Comparison of ENCODE assay signal across 20 cellular contexts in the genomic region with DNA sequence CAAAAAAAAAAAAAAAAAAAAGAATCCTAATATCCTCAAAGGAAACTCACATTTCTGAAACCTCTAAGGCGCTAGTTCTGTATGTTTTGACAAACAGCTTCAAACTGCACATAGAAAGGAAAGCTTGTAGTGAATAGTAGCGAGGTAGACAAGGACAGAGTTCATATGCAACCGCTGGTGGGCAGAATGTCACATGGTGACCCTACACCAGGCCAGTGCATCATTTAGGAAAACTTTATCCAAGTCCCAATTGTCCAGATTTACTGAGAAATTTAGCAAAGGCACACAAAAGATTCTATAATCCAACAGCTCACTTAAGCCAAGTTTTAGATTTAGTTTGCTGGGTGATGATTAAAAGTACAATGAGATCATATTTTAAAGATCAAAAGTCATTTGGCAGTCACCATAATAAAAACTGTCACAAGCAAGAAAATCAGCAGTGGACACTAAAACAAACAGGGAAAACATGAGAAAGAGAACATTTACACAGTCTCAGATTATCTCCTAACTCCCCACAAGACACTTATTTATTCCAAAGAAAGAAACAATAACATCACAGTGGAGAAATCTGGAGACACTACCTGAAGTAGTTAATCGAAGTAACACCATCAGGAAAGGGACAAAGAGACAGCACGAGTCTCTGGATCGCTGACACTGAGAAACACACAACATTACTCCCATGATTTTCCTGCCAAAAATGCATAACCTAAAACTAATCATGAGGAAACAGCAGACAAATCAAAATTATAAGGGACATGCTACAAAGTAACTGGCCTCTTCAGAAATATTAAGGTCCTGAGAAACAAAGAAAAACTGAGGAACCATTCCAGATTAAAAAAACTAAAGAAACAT. TPM values are rescaled to one million over a fixed set of nuclear protein-coding genes. Genes with fewer than 3 reads are reported as not detected.
DNase-seq lines count a peak whose midpoint lies in the region; ATAC-seq and TF ChIP-seq lines count a peak whose summit lies in the region.
"Had no signal": no experiment of that assay in that cellular context is flagged by ENCODE, and none has a peak within 500 bp of the region (broad histone marks: within the 10 kb centered on the region; RNA-seq: fewer than 3 reads in every experiment).

No MANE protein-coding gene starts in this region.

- ATAC-seq in omental fat pad (ENCODE audit: low FRiP score) = no peak
- ATAC-seq: effector memory CD8-positive, alpha-beta T cell; SK-N-SH treated with all-trans-retinoic acid at 6 μM for 48 hours had no signal

- TF ChIP-seq CTCF in tibial artery (IDR thresholded peaks at IDR 0.05) = no peak
- no peak for TF ChIP-seq CTCF in omental fat pad (IDR thresholded peaks at IDR 0.05)

- peaks cover 5 to 48% (median 26%) of the 10 kb centered on the region in 3 donors for H3K36me3 ChIP-seq in tibial artery

- peaks cover 86% of the 10 kb centered on the region for H3K36me3 Mint-ChIP-seq in activated T-cell treated with anti-CD3 and anti-CD28 coated beads, Interleukin-2, amount 50 U/mL, for 24 hours (ENCODE audit: low read depth)

- no peak overlapping the region for H3K4me3 ChIP-seq in tibial artery
- H3K4me3 ChIP-seq: lung had no signal

- H3K27me3 Mint-ChIP-seq in activated T-cell treated with anti-CD3 and anti-CD28 coated beads, Interleukin-2, amount 50 U/mL, for 24 hours = no peaks in the 10 kb centered on the region
- H3K27me3 Mint-ChIP-seq: effector memory CD8-positive, alpha-beta T cell had no signal

- H3K4me1 Mint-ChIP-seq in activated T-cell treated with anti-CD3 and anti-CD28 coated beads, Interleukin-2, amount 50 U/mL, for 24 hours (ENCODE audit: low read depth) = peaks cover 6% of the 10 kb centered on the region

- no peaks in the 10 kb centered on the region for H3K9me3 ChIP-seq in tibial artery
- H3K9me3 ChIP-seq: Caco-2 had no signal

- H3K27ac Mint-ChIP-seq in activated T-cell treated with anti-CD3 and anti-CD28 coated beads, Interleukin-2, amount 50 U/mL, for 24 hours = peak overlapping the region; percentile 71
- H3K27ac Mint-ChIP-seq: T-helper 2 cell treated with Interferon-gamma antibody and Interleukin-4, amounts not matched to agents 5 μg/mL and 100 μg/mL, for 36 hours had no signal

- no peak overlapping the region for H3K4me3 Mint-ChIP-seq in activated T-cell treated with anti-CD3 and anti-CD28 coated beads, Interleukin-2, amount 50 U/mL, for 24 hours
- H3K4me3 Mint-ChIP-seq: effector memory CD8-positive, alpha-beta T cell; T-helper 2 cell treated with Interferon-gamma antibody and Interleukin-4, amounts not matched to agents 5 μg/mL and 100 μg/mL, for 36 hours had no signal

- DNase-seq in activated T-cell treated with anti-CD3 and anti-CD28 coated beads, Interleukin-2, amount 50 U/mL, for 24 hours = no peak
- DNase-seq in activated T-cell treated with anti-CD3 and anti-CD28 coated beads for 4 hours (no peak), caudate nucleus (lab: John Stamatoyannopoulos, UW) (no peak), medulla oblongata (ENCODE audit: extremely low spot score) (peak; percentile 9), tibial artery (no peak), amygdala (lab: John Stamatoyannopoulos, UW) (no peak), DMS 273 (lab: John Stamatoyannopoulos, UW; ENCODE audit: unreplicated experiment) (no peak), omental fat pad (ENCODE audit: low spot score) (no peak)
- DNase-seq: activated CD4-positive, alpha-beta T cell treated with anti-CD3 and anti-CD28 coated beads, Interleukin-2, amount 50 U/mL, for 4 hours; activated gamma-delta T cell treated with Interleukin-2 at 50 U/mL for 16 hours; Caco-2; effector memory CD8-positive, alpha-beta T cell; NCI-H1105; NCI-H2081; occipital lobe; WERI-Rb-1 had no signal

- intact Hi-C loops in tibial artery (cut with DNase I; ENCODE audit: low total_unique reads) = no loop called here

- no peaks in the 10 kb centered on the region for H3K27me3 ChIP-seq in tibial artery

- peaks cover 0 to 29% (median 3%) of the 10 kb centered on the region in 4 donors for H3K4me1 ChIP-seq in tibial artery
- H3K4me1 ChIP-seq: Caco-2 had no signal

- no peaks in the 10 kb centered on the region for H3K9me3 Mint-ChIP-seq in activated T-cell treated with anti-CD3 and anti-CD28 coated beads, Interleukin-2, amount 50 U/mL, for 24 hours
- H3K9me3 Mint-ChIP-seq: effector memory CD8-positive, alpha-beta T cell; T-helper 2 cell treated with Interferon-gamma antibody and Interleukin-4, amounts not matched to agents 5 μg/mL and 100 μg/mL, for 36 hours had no signal

- H3K27ac ChIP-seq in caudate nucleus (ENCODE audit: low read depth, low read length) (peak overlapping the region; percentile 14), tibial artery (peak overlapping the region; percentile 17 to 62)
- H3K27ac ChIP-seq: 22Rv1, WERI-Rb-1 had no signal

RNA-seq across cellular contexts. Expression of gene FAM204A, which starts 20.2 kb away (rescaled TPM):
- 10 to 100 TPM; 25.4 to 57.6 (median 44.0) TPM for total RNA-seq in omental fat pad
